Comparison of ENCODE assay signal across 1 cellular context in the genomic region with DNA sequence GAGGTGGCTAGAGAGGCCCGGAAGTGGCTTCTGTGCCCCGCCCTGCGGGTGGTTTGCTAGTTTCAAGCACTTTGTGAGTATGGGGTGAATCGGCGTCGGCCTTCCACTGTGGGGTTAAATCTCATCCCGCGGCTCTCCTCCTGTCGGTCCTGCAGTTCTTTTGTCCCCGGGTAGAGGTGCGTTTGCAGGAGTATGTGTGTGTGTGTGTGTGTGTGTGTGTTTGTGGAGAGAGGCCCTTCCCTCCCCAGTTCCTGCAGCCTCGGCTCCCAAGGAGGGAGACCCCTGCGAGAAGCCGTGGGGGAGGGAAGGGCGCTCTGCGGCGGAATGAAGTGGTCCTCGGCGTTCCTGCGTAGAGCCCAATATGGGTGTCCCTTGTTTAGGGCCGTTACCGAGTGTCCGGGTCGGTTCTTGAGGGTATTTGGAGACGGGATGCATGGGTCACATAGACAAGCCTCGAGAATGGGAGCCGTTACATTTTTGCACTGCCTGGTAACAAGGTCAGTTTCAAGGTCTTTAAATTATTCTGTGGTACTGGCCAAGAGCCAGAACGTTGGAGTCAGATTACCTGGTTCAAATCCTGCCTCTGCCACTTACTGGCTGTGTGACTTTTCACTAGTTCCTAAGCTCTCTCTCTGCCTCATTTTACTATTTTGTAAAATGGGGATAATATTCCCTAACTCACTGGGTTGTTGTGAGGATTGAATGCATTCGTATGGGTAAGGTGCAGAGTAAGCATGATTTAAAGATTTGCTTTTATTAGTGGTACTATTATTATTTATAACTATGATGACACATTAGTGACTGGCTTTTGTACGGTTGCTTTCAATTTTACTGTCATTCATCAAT.
TF ChIP-seq lines count a peak whose summit lies in the region.

A gene (plus strand): TSS at position 56 of the 846 bp plus-strand sequence. CDS start 9,640 bp downstream, outside the sequence.

TF ChIP-seq in HepG2, 621 proteins besides CTCF, POLR2A, EP300 and RAD21 (continued from another document and continues in another):
- TF ChIP-seq, protein P1, sequence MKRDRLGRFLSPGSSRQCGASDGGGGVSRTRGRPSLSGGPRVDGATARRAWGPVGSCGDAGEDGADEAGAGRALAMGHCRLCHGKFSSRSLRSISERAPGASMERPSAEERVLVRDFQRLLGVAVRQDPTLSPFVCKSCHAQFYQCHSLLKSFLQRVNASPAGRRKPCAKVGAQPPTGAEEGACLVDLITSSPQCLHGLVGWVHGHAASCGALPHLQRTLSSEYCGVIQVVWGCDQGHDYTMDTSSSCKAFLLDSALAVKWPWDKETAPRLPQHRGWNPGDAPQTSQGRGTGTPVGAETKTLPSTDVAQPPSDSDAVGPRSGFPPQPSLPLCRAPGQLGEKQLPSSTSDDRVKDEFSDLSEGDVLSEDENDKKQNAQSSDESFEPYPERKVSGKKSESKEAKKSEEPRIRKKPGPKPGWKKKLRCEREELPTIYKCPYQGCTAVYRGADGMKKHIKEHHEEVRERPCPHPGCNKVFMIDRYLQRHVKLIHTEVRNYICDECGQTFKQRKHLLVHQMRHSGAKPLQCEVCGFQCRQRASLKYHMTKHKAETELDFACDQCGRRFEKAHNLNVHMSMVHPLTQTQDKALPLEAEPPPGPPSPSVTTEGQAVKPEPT (CRISPR knock-in tag; IDR thresholded peaks at IDR 0.05; ENCODE audit: low read depth) = no peak
- TF ChIP-seq IRF2 (CRISPR knock-in tag; IDR thresholded peaks at IDR 0.05) = peak; percentile 91
- TF ChIP-seq ZNF143 (CRISPR knock-in tag; IDR thresholded peaks at IDR 0.05) = no peak
- TF ChIP-seq ZNF768 (CRISPR knock-in tag; IDR thresholded peaks at IDR 0.05) = peak; percentile 36
- TF ChIP-seq, protein P2, sequence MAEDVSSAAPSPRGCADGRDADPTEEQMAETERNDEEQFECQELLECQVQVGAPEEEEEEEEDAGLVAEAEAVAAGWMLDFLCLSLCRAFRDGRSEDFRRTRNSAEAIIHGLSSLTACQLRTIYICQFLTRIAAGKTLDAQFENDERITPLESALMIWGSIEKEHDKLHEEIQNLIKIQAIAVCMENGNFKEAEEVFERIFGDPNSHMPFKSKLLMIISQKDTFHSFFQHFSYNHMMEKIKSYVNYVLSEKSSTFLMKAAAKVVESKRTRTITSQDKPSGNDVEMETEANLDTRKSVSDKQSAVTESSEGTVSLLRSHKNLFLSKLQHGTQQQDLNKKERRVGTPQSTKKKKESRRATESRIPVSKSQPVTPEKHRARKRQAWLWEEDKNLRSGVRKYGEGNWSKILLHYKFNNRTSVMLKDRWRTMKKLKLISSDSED (CRISPR knock-in tag; IDR thresholded peaks at IDR 0.05) = no peak
- peak; percentile 64; the same call in 1 of the 2 replicates for TF ChIP-seq SALL2 (CRISPR knock-in tag; IDR thresholded peaks at IDR 0.05)
- TF ChIP-seq RXRB (CRISPR knock-in tag; IDR thresholded peaks at IDR 0.05; ENCODE audit: borderline replicate concordance) = peak; percentile 81
- no peak for TF ChIP-seq TOPORS (CRISPR knock-in tag; IDR thresholded peaks at IDR 0.05)
- TF ChIP-seq DNMT1 (CRISPR knock-in tag; IDR thresholded peaks at IDR 0.05) = no peak
- no peak; the same call in 1 of the 2 replicates for TF ChIP-seq RFXAP (CRISPR knock-in tag; IDR thresholded peaks at IDR 0.05; ENCODE audit: borderline replicate concordance)
- TF ChIP-seq, protein P3, sequence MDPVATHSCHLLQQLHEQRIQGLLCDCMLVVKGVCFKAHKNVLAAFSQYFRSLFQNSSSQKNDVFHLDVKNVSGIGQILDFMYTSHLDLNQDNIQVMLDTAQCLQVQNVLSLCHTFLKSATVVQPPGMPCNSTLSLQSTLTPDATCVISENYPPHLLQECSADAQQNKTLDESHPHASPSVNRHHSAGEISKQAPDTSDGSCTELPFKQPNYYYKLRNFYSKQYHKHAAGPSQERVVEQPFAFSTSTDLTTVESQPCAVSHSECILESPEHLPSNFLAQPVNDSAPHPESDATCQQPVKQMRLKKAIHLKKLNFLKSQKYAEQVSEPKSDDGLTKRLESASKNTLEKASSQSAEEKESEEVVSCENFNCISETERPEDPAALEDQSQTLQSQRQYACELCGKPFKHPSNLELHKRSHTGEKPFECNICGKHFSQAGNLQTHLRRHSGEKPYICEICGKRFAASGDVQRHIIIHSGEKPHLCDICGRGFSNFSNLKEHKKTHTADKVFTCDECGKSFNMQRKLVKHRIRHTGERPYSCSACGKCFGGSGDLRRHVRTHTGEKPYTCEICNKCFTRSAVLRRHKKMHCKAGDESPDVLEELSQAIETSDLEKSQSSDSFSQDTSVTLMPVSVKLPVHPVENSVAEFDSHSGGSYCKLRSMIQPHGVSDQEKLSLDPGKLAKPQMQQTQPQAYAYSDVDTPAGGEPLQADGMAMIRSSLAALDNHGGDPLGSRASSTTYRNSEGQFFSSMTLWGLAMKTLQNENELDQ (CRISPR knock-in tag; IDR thresholded peaks at IDR 0.05; ENCODE audit: borderline replicate concordance) = no peak
- TF ChIP-seq ZNF205 (CRISPR knock-in tag; IDR thresholded peaks at IDR 0.05) = no peak; the same call in 1 of the 2 replicates
- TF ChIP-seq ZNF549 (CRISPR knock-in tag; IDR thresholded peaks at IDR 0.05) = no peak
- TF ChIP-seq MATR3 (CRISPR knock-in tag; IDR thresholded peaks at IDR 0.05) = no peak
- TF ChIP-seq, protein P4, sequence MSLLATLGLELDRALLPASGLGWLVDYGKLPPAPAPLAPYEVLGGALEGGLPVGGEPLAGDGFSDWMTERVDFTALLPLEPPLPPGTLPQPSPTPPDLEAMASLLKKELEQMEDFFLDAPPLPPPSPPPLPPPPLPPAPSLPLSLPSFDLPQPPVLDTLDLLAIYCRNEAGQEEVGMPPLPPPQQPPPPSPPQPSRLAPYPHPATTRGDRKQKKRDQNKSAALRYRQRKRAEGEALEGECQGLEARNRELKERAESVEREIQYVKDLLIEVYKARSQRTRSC (CRISPR knock-in tag; IDR thresholded peaks at IDR 0.05; ENCODE audit: low read depth) = 0 out of 2 replicates have a peak, but pooled peaks have one; percentile 47
- TF ChIP-seq ZNF781 (CRISPR knock-in tag; IDR thresholded peaks at IDR 0.05; ENCODE audit: borderline replicate concordance, not compliant biosample characterization) = peak; percentile 77
- peak; percentile 69; the same call in 1 of the 2 replicates for TF ChIP-seq HOXA3 (CRISPR knock-in tag; IDR thresholded peaks at IDR 0.05)
- TF ChIP-seq NFKB2 (CRISPR knock-in tag; IDR thresholded peaks at IDR 0.05; ENCODE audit: borderline replicate concordance) = peak; percentile 83; the same call in 1 of the 2 replicates
- TF ChIP-seq DR1 (CRISPR knock-in tag; IDR thresholded peaks at IDR 0.05) = peak; percentile 38; the same call in 1 of the 2 replicates
- peak; percentile 86 for TF ChIP-seq KLF6 (CRISPR knock-in tag; IDR thresholded peaks at IDR 0.05)
- 0 out of 2 replicates have a peak, but pooled peaks have one; percentile 41 for TF ChIP-seq JUN (CRISPR knock-in tag; IDR thresholded peaks at IDR 0.05)
- TF ChIP-seq ZNF274 (CRISPR knock-in tag; IDR thresholded peaks at IDR 0.05) = peak; percentile 91
- TF ChIP-seq MTA1 (CRISPR knock-in tag; IDR thresholded peaks at IDR 0.05; ENCODE audit: borderline replicate concordance) = peak; percentile 41; the same call in 1 of the 2 replicates
- TF ChIP-seq ZNF292 (CRISPR knock-in tag; IDR thresholded peaks at IDR 0.05; ENCODE audit: borderline replicate concordance, low read depth) = peak; percentile 84
- peak; percentile 71; the same call in 1 of the 2 replicates for TF ChIP-seq FOXK1 (CRISPR knock-in tag; IDR thresholded peaks at IDR 0.05; ENCODE audit: borderline replicate concordance, low read depth)
- TF ChIP-seq ZNF83 (CRISPR knock-in tag; IDR thresholded peaks at IDR 0.05; ENCODE audit: borderline replicate concordance) = 0 out of 2 replicates have a peak, but pooled peaks have one; percentile 37
- TF ChIP-seq PHF8 (CRISPR knock-in tag; IDR thresholded peaks at IDR 0.05) = peak; percentile 89
- 0 out of 2 replicates have a peak, but pooled peaks have one; percentile 63 for TF ChIP-seq ZNF253 (CRISPR knock-in tag; IDR thresholded peaks at IDR 0.05; ENCODE audit: borderline replicate concordance)
- TF ChIP-seq ZNF792 (CRISPR knock-in tag; IDR thresholded peaks at IDR 0.05) = peak; percentile 84; the same call in 1 of the 2 replicates
- TF ChIP-seq ZNF230 (CRISPR knock-in tag; IDR thresholded peaks at IDR 0.05) = peak; percentile 47; the same call in 1 of the 2 replicates
- TF ChIP-seq, protein P5, sequence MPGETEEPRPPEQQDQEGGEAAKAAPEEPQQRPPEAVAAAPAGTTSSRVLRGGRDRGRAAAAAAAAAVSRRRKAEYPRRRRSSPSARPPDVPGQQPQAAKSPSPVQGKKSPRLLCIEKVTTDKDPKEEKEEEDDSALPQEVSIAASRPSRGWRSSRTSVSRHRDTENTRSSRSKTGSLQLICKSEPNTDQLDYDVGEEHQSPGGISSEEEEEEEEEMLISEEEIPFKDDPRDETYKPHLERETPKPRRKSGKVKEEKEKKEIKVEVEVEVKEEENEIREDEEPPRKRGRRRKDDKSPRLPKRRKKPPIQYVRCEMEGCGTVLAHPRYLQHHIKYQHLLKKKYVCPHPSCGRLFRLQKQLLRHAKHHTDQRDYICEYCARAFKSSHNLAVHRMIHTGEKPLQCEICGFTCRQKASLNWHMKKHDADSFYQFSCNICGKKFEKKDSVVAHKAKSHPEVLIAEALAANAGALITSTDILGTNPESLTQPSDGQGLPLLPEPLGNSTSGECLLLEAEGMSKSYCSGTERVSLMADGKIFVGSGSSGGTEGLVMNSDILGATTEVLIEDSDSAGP (CRISPR knock-in tag; IDR thresholded peaks at IDR 0.05; ENCODE audit: borderline replicate concordance) = peak; percentile 90; the same call in 1 of the 2 replicates
- TF ChIP-seq ZNF605 (CRISPR knock-in tag; IDR thresholded peaks at IDR 0.05) = peak; percentile 93
- peak; percentile 64; the same call in 1 of the 2 replicates for TF ChIP-seq CBFB (CRISPR knock-in tag; IDR thresholded peaks at IDR 0.05)
- no peak for TF ChIP-seq FLYWCH1 (CRISPR knock-in tag; IDR thresholded peaks at IDR 0.05)
- TF ChIP-seq, protein P6, sequence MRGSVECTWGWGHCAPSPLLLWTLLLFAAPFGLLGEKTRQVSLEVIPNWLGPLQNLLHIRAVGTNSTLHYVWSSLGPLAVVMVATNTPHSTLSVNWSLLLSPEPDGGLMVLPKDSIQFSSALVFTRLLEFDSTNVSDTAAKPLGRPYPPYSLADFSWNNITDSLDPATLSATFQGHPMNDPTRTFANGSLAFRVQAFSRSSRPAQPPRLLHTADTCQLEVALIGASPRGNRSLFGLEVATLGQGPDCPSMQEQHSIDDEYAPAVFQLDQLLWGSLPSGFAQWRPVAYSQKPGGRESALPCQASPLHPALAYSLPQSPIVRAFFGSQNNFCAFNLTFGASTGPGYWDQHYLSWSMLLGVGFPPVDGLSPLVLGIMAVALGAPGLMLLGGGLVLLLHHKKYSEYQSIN (CRISPR knock-in tag; IDR thresholded peaks at IDR 0.05; ENCODE audit: borderline replicate concordance) = no peak
- TF ChIP-seq ZNF260 (CRISPR knock-in tag; IDR thresholded peaks at IDR 0.05; ENCODE audit: borderline replicate concordance, low read depth) = no peak
- TF ChIP-seq, protein P7, sequence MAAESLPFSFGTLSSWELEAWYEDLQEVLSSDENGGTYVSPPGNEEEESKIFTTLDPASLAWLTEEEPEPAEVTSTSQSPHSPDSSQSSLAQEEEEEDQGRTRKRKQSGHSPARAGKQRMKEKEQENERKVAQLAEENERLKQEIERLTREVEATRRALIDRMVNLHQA (CRISPR knock-in tag; IDR thresholded peaks at IDR 0.05) = no peak
- 0 out of 2 replicates have a peak, but pooled peaks have one; percentile 4 for TF ChIP-seq ZNF790 (CRISPR knock-in tag; IDR thresholded peaks at IDR 0.05; ENCODE audit: borderline replicate concordance)
- peak; percentile 34 for TF ChIP-seq HNRNPLL (IDR thresholded peaks at IDR 0.05; ENCODE audit: low read depth, low read length, poor library complexity, severe bottlenecking)
- no peak for TF ChIP-seq ZNF75D (CRISPR knock-in tag; IDR thresholded peaks at IDR 0.05; ENCODE audit: borderline replicate concordance)
- TF ChIP-seq ESRRA (CRISPR knock-in tag; IDR thresholded peaks at IDR 0.05; ENCODE audit: low read depth) = peak; percentile 94
- no peak; the same call in 1 of the 2 replicates for TF ChIP-seq ZNF749 (CRISPR knock-in tag; IDR thresholded peaks at IDR 0.05; ENCODE audit: borderline replicate concordance)
- TF ChIP-seq RNF2 (conservative IDR thresholded peaks at IDR 0.05; ENCODE audit: low read depth) = no peak
- TF ChIP-seq, protein P8, sequence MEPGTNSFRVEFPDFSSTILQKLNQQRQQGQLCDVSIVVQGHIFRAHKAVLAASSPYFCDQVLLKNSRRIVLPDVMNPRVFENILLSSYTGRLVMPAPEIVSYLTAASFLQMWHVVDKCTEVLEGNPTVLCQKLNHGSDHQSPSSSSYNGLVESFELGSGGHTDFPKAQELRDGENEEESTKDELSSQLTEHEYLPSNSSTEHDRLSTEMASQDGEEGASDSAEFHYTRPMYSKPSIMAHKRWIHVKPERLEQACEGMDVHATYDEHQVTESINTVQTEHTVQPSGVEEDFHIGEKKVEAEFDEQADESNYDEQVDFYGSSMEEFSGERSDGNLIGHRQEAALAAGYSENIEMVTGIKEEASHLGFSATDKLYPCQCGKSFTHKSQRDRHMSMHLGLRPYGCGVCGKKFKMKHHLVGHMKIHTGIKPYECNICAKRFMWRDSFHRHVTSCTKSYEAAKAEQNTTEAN (CRISPR knock-in tag; conservative IDR thresholded peaks at IDR 0.05) = no peak
- TF ChIP-seq XBP1 (CRISPR knock-in tag; IDR thresholded peaks at IDR 0.05) = no peak
- no peak for TF ChIP-seq SP140L (CRISPR knock-in tag; IDR thresholded peaks at IDR 0.05; ENCODE audit: borderline replicate concordance)
- TF ChIP-seq ZNF382 (CRISPR knock-in tag; IDR thresholded peaks at IDR 0.05; ENCODE audit: borderline replicate concordance) = no peak
- TF ChIP-seq MTA3 (CRISPR knock-in tag; IDR thresholded peaks at IDR 0.05) = no peak
- TF ChIP-seq DNMT3B (CRISPR knock-in tag; conservative IDR thresholded peaks at IDR 0.05) = peak; percentile 75; the same call in 1 of the 2 replicates
- TF ChIP-seq ZSCAN20 (CRISPR knock-in tag; IDR thresholded peaks at IDR 0.05; ENCODE audit: borderline replicate concordance) = no peak
- peak; percentile 77; the same call in 1 of the 2 replicates for TF ChIP-seq SMYD3 (CRISPR knock-in tag; IDR thresholded peaks at IDR 0.05)
- no peak for TF ChIP-seq SIN3B (IDR thresholded peaks at IDR 0.05; ENCODE audit: low read length)
- TF ChIP-seq NKX3-1 (CRISPR knock-in tag; IDR thresholded peaks at IDR 0.05) = 0 out of 2 replicates have a peak, but pooled peaks have one; percentile 21
- peak; percentile 66; the same call in 1 of the 2 replicates for TF ChIP-seq ZSCAN31 (CRISPR knock-in tag; IDR thresholded peaks at IDR 0.05; ENCODE audit: low read depth)
- TF ChIP-seq, protein P9, sequence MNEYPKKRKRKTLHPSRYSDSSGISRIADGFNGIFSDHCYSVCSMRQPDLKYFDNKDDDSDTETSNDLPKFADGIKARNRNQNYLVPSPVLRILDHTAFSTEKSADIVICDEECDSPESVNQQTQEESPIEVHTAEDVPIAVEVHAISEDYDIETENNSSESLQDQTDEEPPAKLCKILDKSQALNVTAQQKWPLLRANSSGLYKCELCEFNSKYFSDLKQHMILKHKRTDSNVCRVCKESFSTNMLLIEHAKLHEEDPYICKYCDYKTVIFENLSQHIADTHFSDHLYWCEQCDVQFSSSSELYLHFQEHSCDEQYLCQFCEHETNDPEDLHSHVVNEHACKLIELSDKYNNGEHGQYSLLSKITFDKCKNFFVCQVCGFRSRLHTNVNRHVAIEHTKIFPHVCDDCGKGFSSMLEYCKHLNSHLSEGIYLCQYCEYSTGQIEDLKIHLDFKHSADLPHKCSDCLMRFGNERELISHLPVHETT (CRISPR knock-in tag; conservative IDR thresholded peaks at IDR 0.05) = 0 out of 2 replicates have a peak, but pooled peaks have one; percentile 30
- no peak for TF ChIP-seq IKZF4 (CRISPR knock-in tag; IDR thresholded peaks at IDR 0.05; ENCODE audit: borderline replicate concordance, low read depth, not compliant biosample characterization)
